1 cellular context compared by ENCODE assay signal in the genomic region with DNA sequence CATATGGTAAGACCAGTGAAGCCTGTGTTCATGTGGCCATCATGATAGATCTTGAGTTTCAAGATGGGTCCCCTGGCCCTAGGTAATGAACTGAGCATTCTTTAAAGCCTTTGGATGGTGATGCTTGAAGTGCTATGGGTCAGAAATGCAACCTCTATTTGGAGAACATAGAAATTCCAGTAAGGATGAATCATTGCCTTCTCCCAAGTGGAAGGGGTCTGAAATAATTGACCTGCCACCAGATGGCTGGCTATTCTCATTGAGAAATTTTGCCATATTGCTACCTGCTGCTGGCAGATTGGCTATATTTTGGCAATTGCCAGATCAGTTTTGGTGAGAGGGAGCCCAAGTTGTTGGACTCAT.
TF ChIP-seq lines count a peak whose summit lies in the region.

No MANE protein-coding gene starts in this region.

TF ChIP-seq in K562, 482 proteins besides CTCF, POLR2A, EP300 and RAD21 (continued from another document):
- TF ChIP-seq FOSL1 (tag; conservative IDR thresholded peaks at IDR 0.05) (peak; percentile 10; the same call in 1 of the 2 replicates), NCOA2 (IDR thresholded peaks at IDR 0.05; ENCODE audit: partially characterized antibody in 2 of 2) (no peak), ARID2 (IDR thresholded peaks at IDR 0.05) (no peak)
TF ChIP-seq in K562: peak in this region for 2.
